In genomic region chr13:88417801-88418200, GRCh38 we compare ENCODE assay signal across 7 cellular contexts.
"Had no signal": no experiment of that assay in that cellular context is flagged by ENCODE, and none has a peak within 500 bp of the region (broad histone marks: within the 10 kb centered on the region; RNA-seq: fewer than 3 reads in every experiment).

No MANE protein-coding gene starts in this region.

- FAIRE-seq: GM12878, GM12891, GM12892, GM18507, GM19239 had no signal

- H3K4me3 ChIP-seq: GM12878 had no signal

- ATAC-seq: GM12878 had no signal

- DNase-seq: GDM1, GF-D8 had no signal
